Comparison of ENCODE assay signal across 1 cellular context in genomic region chr19:46764817-46765291, GRCh38.
A peak's percentile ranks its signal among the peaks of the same experiment; 100 is the strongest.
TF ChIP-seq lines count a peak whose summit lies in the region.

No MANE protein-coding gene starts in this region.

TF ChIP-seq in K562, 482 proteins besides CTCF, POLR2A, EP300 and RAD21:
- no peak for TF ChIP-seq RAD51 (IDR thresholded peaks at IDR 0.05; ENCODE audit: borderline replicate concordance, low read depth)
- TF ChIP-seq FOXJ3 (CRISPR knock-in tag; IDR thresholded peaks at IDR 0.05), result no peak
- TF ChIP-seq ZNF444 (CRISPR knock-in tag; IDR thresholded peaks at IDR 0.05), result no peak
- TF ChIP-seq RBBP5 (IDR thresholded peaks at IDR 0.05; ENCODE audit: borderline replicate concordance, insufficient read depth, low read length, poor library complexity, severe bottlenecking), result no peak
- TF ChIP-seq CEBPB (tag; IDR thresholded peaks at IDR 0.05), result peak; percentile 34; the same call in 1 of the 2 replicates
- TF ChIP-seq ELF4 (CRISPR knock-in tag; IDR thresholded peaks at IDR 0.05), result no peak
